Comparison of ENCODE assay signal across 13 cellular contexts in the genomic region with DNA sequence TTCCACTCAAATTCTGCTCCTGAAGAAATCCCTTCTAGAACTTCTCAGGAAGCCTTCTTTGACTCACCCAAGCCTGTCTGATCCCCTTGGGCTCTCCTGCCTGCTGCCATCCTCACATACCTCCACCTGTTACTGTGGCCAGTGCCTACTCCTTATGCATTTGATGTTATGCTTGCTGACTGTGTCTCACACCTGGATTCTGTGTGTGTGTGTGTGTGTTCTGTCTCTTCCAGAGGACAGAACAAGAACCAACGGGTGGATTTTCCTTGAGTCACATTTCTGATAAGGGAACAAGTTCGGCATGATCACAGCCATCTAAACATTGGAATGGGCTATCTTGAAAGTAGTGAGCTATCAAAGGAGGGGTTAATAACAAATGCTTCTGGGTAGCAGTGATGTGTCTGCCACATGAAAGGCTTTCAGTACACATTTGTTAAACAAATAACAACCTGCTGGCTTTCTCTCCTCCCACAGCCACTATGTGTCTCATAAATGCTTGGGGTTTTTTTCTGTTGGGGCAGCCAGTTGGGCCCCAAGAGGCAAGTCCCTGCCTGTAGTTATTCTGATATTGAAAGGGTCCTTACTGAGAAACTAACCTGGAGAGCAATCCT. TPM values are rescaled to one million over a fixed set of nuclear protein-coding genes. Genes with fewer than 3 reads are reported as not detected.
A peak's percentile ranks its signal among the peaks of the same experiment; 100 is the strongest.
DNase-seq lines count a peak whose midpoint lies in the region; ATAC-seq and TF ChIP-seq lines count a peak whose summit lies in the region.
"Had no signal": no experiment of that assay in that cellular context is flagged by ENCODE, and none has a peak within 500 bp of the region (broad histone marks: within the 10 kb centered on the region; RNA-seq: fewer than 3 reads in every experiment).

No MANE protein-coding gene starts in this region.

- no peak for TF ChIP-seq CTCF in Calu3 (IDR thresholded peaks at IDR 0.05; ENCODE audit: unreplicated experiment)

- intact Hi-C loops in Calu3 (cut with micrococcal nuclease; ENCODE audit: unreplicated experiment): loop anchor here (2.0 kb wide), 2 partner anchors 57 to 103 kb away; a partner anchor contains a TSS

- H3K9me3 Mint-ChIP-seq in Calu3 (ENCODE audit: low read depth, unreplicated experiment) (no peaks in the 10 kb centered on the region), memory B cell (no peaks in the 10 kb centered on the region)
- H3K9me3 Mint-ChIP-seq: CD8-positive, alpha-beta memory T cell; H9 had no signal

- no peak overlapping the region for H3K4me3 ChIP-seq in GM23248

- H3K4me1 Mint-ChIP-seq in Calu3 (ENCODE audit: low read depth, unreplicated experiment) (peaks cover 40% of the 10 kb centered on the region), memory B cell (peaks cover 9% of the 10 kb centered on the region)

- 0 out of 2 replicates have a peak, but pooled peaks cover 6% of the 10 kb centered on the region for H3K4me1 ChIP-seq in GM23248 (ENCODE audit: insufficient read depth)

- H4K20me1 ChIP-seq in GM23248 (ENCODE audit: insufficient read depth): no peaks in the 10 kb centered on the region

- no peaks in the 10 kb centered on the region for H3K79me2 ChIP-seq in GM23248 (ENCODE audit: insufficient read depth)

- no peak overlapping the region for H2AFZ ChIP-seq in GM23248

- DNase-seq in Calu3 (no peak), NCI-H774 (lab: John Stamatoyannopoulos, UW) (peak; percentile 47), memory B cell (ENCODE audit: low spot score in 2 of 2) (no peak), GM23248 (no peak)
- DNase-seq in stimulated activated CD4-positive, alpha-beta T cell treated with anti-CD3 and anti-CD28 coated beads, Interleukin-4, amount 100 ng/mL, for 1 hour: no peak
- DNase-seq: CD8-positive, alpha-beta memory T cell; H9; NCI-H2029 had no signal

- peak overlapping the region; percentile 19 for H3K4me3 Mint-ChIP-seq in Calu3 (ENCODE audit: low read depth, unreplicated experiment)
- no peak overlapping the region for H3K4me3 Mint-ChIP-seq in memory B cell
- H3K4me3 Mint-ChIP-seq: CD8-positive, alpha-beta memory T cell; H9 had no signal

- ATAC-seq in GM19035 (IDR thresholded peaks at IDR 0.05; ENCODE audit: unreplicated experiment) (peak; percentile 63), memory B cell (ENCODE audit: low read depth) (peak; percentile 32), HG03354 (IDR thresholded peaks at IDR 0.05; ENCODE audit: poor library complexity, severe bottlenecking, unreplicated experiment) (no peak), GM21526 (IDR thresholded peaks at IDR 0.05; ENCODE audit: low FRiP score, unreplicated experiment) (no peak)

- TSS peak; percentile 75 for BruUV-seq in Calu3 (replicated peaks; lab: Mats Ljungman, UMichigan)

- H3K27ac ChIP-seq in GM23248: no peak overlapping the region
- H3K27ac ChIP-seq: HL-60 had no signal

- no peaks in the 10 kb centered on the region for H3K27me3 Mint-ChIP-seq in Calu3 (ENCODE audit: unreplicated experiment)
- no peaks in the 10 kb centered on the region for H3K27me3 Mint-ChIP-seq in memory B cell

- peaks cover 2% of the 10 kb centered on the region for H3K36me3 Mint-ChIP-seq in Calu3 (ENCODE audit: insufficient read depth, unreplicated experiment)
- no peaks in the 10 kb centered on the region for H3K36me3 Mint-ChIP-seq in memory B cell
- H3K36me3 Mint-ChIP-seq: CD8-positive, alpha-beta memory T cell had no signal

- CTCF ChIA-PET in Calu3 (lab: Charles Lee): interaction anchor here (1.0 to 2.6 kb wide), 11 partner anchors 13 to 121 kb away, joined by 3 to 27 read pairs (median 6); a partner anchor contains a TSS

- H3K4me2 ChIP-seq in GM23248 (ENCODE audit: unreplicated experiment): no peak overlapping the region

- 88 to 100% methylated on average over 2 of the region's 2 CpGs for WGBS in GM23248 (ENCODE audit: low coverage in 1 of 2, low lambda C conversion rate in 2 of 2, missing lambda C conversion rate in 2 of 2), 2 experiments

- no peaks in the 10 kb centered on the region for H3K27me3 ChIP-seq in GM23248 (replicated peaks; ENCODE audit: insufficient read depth)

- in situ Hi-C loops in GM23248 (cut with MboI): loop anchor here (25.0 kb wide), 1 partner anchor 226 kb away; a partner anchor contains a TSS

- no peaks in the 10 kb centered on the region for H3K9me2 ChIP-seq in GM23248 (ENCODE audit: insufficient read depth)

- no peak overlapping the region for H3K9ac ChIP-seq in GM23248

- no peaks in the 10 kb centered on the region for H3K36me3 ChIP-seq in GM23248 (ENCODE audit: low read depth)

- H3K27ac Mint-ChIP-seq in Calu3 (ENCODE audit: unreplicated experiment) (peak overlapping the region; percentile 94), memory B cell (no peak overlapping the region)

- H3F3A ChIP-seq in GM23248 (ENCODE audit: insufficient read depth): no peaks in the 10 kb centered on the region; the same call in 1 of the 2 replicates

- H3K9me3 ChIP-seq in GM23248 (ENCODE audit: low read depth): no peaks in the 10 kb centered on the region

RNA-seq across cellular contexts. Expression of a gene that starts 8.9 kb away (rescaled TPM):
- 0.12 and 0.22 TPM in 2 replicates for total RNA-seq in Calu3 (2022)
- total RNA-seq in GM23248 (2014; rRNA removed; shearing (Covaris generic)): not detected in 2 replicates
- 0.03 TPM in 1 of 2 replicates, not detected in the other for polyA plus RNA-seq in GM23248 (2016; fragmentation: Nextera tagmentation; extraction: Ambion mirVana)
- total RNA-seq: activated CD8-positive, alpha-beta memory T cell treated with anti-CD3 and anti-CD28 coated beads for 36 hours; CD8-positive, alpha-beta memory T cell had no signal

RNA-seq across cellular contexts. Expression of a gene that starts 30.7 kb away (rescaled TPM):
- 64.1 and 66.9 TPM in 2 replicates for total RNA-seq in Calu3 (2022)
- total RNA-seq in GM23248 (2014; rRNA removed; shearing (Covaris generic)): 25.0 and 32.5 TPM in 2 replicates
- polyA plus RNA-seq in GM23248 (2016; fragmentation: Nextera tagmentation; extraction: Ambion mirVana): 33.5 and 33.9 TPM in 2 replicates

RNA-seq across cellular contexts. Expression of a gene that starts 46.6 kb away (rescaled TPM):
- total RNA-seq in Calu3 (2022): not detected in 2 replicates
- total RNA-seq in GM23248 (2014; rRNA removed; shearing (Covaris generic)): not detected in 2 replicates
- polyA plus RNA-seq in GM23248 (2016; fragmentation: Nextera tagmentation; extraction: Ambion mirVana): 0.16 TPM in 1 of 2 replicates, not detected in the other

Comparison
In these comparisons a context has a peak if more than half of its experiments do, and no peak if none do; other contexts are left out.
1. ATAC-seq: peak in GM19035 (single experiment) and memory B cell (single experiment); none in HG03354 (single experiment) and GM21526 (single experiment).